ENCODE assay signal across 1 cellular context in the genomic region with DNA sequence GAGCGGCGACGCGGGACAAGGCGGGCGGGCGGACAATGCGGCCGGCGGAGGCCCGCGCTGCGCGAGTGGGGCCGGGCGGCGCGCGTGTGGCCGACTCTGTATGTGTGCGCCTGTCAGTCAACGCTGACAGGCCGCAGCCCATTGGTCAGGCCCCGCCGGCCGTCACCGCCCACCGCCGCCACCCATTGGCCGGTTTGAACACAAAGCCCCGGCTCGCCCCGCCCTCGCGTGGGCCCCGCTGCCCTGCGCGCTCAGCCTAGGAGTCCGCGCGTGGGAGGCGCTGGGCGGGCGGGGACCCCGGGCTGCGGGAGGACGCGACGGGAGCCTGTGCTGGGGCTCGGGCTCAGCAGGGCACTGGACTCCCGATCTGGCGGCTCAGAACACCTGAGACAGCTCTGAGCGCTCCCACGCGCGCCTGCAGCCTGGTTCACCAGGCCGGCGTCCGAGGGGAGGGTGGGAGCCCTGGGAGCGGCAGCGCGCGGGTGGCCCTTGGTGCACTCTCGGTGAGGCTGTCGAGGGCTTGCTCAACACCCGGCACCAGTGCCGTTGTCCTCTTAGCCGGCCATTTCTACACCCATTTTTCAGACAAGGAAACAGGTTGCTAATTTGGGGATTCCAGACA.
A peak's percentile ranks its signal among the peaks of the same experiment; 100 is the strongest.
TF ChIP-seq lines count a peak whose summit lies in the region.

A gene with protein sequence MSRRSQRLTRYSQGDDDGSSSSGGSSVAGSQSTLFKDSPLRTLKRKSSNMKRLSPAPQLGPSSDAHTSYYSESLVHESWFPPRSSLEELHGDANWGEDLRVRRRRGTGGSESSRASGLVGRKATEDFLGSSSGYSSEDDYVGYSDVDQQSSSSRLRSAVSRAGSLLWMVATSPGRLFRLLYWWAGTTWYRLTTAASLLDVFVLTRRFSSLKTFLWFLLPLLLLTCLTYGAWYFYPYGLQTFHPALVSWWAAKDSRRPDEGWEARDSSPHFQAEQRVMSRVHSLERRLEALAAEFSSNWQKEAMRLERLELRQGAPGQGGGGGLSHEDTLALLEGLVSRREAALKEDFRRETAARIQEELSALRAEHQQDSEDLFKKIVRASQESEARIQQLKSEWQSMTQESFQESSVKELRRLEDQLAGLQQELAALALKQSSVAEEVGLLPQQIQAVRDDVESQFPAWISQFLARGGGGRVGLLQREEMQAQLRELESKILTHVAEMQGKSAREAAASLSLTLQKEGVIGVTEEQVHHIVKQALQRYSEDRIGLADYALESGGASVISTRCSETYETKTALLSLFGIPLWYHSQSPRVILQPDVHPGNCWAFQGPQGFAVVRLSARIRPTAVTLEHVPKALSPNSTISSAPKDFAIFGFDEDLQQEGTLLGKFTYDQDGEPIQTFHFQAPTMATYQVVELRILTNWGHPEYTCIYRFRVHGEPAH (minus strand): TSS at position 88 of the 622 bp plus-strand sequence. CDS start 3,370 bp downstream, outside the sequence.

TF ChIP-seq in HEK293, 187 proteins besides CTCF, POLR2A, EP300 and RAD21 (continued from another document and continues in another):
- TF ChIP-seq ZNF423 (tag by site-specific recombination; IDR thresholded peaks at IDR 0.05) (no peak), ZNF2 (tag by site-specific recombination; IDR thresholded peaks at IDR 0.05) (no peak), ZBTB21 (tag by site-specific recombination; IDR thresholded peaks at IDR 0.05) (no peak), YY1 (tag by site-specific recombination; IDR thresholded peaks at IDR 0.05) (peak; percentile 54; the same call in 1 of the 2 replicates), ZNF292 (tag by site-specific recombination; IDR thresholded peaks at IDR 0.05; ENCODE audit: borderline replicate concordance, low read depth) (no peak), HOXC10 (CRISPR knock-in tag; IDR thresholded peaks at IDR 0.05) (0 out of 2 replicates have a peak, but pooled peaks have one; percentile 78), ZBTB20 (tag by site-specific recombination; IDR thresholded peaks at IDR 0.05) (peak; percentile 14; the same call in 1 of the 2 replicates), ZNF366 (tag by site-specific recombination; conservative IDR thresholded peaks at IDR 0.05) (no peak), ZNF19 (tag by site-specific recombination; IDR thresholded peaks at IDR 0.05; ENCODE audit: low read depth) (no peak), ZNF76 (tag by site-specific recombination; IDR thresholded peaks at IDR 0.05; ENCODE audit: borderline replicate concordance, low read depth) (peak; percentile 35; the same call in 1 of the 2 replicates), ZNF324 (tag by site-specific recombination; IDR thresholded peaks at IDR 0.05) (no peak), ZNF501 (tag by site-specific recombination; IDR thresholded peaks at IDR 0.05) (no peak), GLI4 (tag by site-specific recombination; IDR thresholded peaks at IDR 0.05) (no peak), GLIS1 (tag by site-specific recombination; IDR thresholded peaks at IDR 0.05) (peak; percentile 43; the same call in 1 of the 2 replicates), ZNF664 (tag by site-specific recombination; IDR thresholded peaks at IDR 0.05) (no peak), OVOL3 (tag by site-specific recombination; IDR thresholded peaks at IDR 0.05) (no peak), KLF9 (tag by site-specific recombination; IDR thresholded peaks at IDR 0.05; ENCODE audit: low read depth) (peak; percentile 61), ZNF510 (tag by site-specific recombination; IDR thresholded peaks at IDR 0.05; ENCODE audit: insufficient replicate concordance) (no peak), ZNF350 (tag by site-specific recombination; IDR thresholded peaks at IDR 0.05) (no peak), ZNF132 (tag by site-specific recombination; IDR thresholded peaks at IDR 0.05; ENCODE audit: borderline replicate concordance) (no peak), ZNF48 (tag by site-specific recombination; IDR thresholded peaks at IDR 0.05) (no peak), ZNF24 (tag by site-specific recombination; IDR thresholded peaks at IDR 0.05) (no peak), ZNF354C (tag by site-specific recombination; IDR thresholded peaks at IDR 0.05; ENCODE audit: borderline replicate concordance, low read depth) (no peak), ZNF473 (tag by site-specific recombination; IDR thresholded peaks at IDR 0.05) (no peak), PRDM1 (tag by site-specific recombination; IDR thresholded peaks at IDR 0.05) (no peak), ZNF174 (tag by site-specific recombination; IDR thresholded peaks at IDR 0.05) (no peak), ZFP69B (tag by site-specific recombination; IDR thresholded peaks at IDR 0.05) (peak; percentile 98), EGR2 (tag by site-specific recombination; IDR thresholded peaks at IDR 0.05; ENCODE audit: low read depth) (peak; percentile 81), KLF16 (tag by site-specific recombination; IDR thresholded peaks at IDR 0.05) (peak; percentile 56; the same call in 1 of the 2 replicates), ZNF341 (tag by site-specific recombination; IDR thresholded peaks at IDR 0.05; ENCODE audit: low read depth) (peak; percentile 32; the same call in 1 of the 2 replicates)
- TF ChIP-seq, protein P1, sequence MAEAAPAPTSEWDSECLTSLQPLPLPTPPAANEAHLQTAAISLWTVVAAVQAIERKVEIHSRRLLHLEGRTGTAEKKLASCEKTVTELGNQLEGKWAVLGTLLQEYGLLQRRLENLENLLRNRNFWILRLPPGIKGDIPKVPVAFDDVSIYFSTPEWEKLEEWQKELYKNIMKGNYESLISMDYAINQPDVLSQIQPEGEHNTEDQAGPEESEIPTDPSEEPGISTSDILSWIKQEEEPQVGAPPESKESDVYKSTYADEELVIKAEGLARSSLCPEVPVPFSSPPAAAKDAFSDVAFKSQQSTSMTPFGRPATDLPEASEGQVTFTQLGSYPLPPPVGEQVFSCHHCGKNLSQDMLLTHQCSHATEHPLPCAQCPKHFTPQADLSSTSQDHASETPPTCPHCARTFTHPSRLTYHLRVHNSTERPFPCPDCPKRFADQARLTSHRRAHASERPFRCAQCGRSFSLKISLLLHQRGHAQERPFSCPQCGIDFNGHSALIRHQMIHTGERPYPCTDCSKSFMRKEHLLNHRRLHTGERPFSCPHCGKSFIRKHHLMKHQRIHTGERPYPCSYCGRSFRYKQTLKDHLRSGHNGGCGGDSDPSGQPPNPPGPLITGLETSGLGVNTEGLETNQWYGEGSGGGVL (tag by site-specific recombination; IDR thresholded peaks at IDR 0.05) = no peak
- TF ChIP-seq, protein P2, sequence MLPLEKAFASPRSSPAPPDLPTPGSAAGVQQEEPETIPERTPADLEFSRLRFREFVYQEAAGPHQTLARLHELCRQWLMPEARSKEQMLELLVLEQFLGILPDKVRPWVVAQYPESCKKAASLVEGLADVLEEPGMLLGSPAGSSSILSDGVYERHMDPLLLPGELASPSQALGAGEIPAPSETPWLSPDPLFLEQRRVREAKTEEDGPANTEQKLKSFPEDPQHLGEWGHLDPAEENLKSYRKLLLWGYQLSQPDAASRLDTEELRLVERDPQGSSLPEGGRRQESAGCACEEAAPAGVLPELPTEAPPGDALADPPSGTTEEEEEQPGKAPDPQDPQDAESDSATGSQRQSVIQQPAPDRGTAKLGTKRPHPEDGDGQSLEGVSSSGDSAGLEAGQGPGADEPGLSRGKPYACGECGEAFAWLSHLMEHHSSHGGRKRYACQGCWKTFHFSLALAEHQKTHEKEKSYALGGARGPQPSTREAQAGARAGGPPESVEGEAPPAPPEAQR (tag by site-specific recombination; IDR thresholded peaks at IDR 0.05) = no peak
- TF ChIP-seq, protein P3, sequence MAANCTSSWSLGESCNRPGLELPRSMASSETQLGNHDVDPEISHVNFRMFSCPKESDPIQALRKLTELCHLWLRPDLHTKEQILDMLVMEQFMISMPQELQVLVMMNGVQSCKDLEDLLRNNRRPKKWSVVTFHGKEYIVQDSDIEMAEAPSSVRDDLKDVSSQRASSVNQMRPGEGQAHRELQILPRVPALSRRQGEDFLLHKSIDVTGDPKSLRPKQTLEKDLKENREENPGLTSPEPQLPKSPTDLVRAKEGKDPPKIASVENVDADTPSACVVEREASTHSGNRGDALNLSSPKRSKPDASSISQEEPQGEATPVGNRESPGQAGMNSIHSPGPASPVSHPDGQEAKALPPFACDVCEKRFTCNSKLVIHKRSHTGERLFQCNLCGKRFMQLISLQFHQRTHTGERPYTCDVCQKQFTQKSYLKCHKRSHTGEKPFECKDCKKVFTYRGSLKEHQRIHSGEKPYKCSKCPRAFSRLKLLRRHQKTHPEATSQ (tag by site-specific recombination; IDR thresholded peaks at IDR 0.05) = 0 out of 2 replicates have a peak, but pooled peaks have one; percentile 59
- TF ChIP-seq, protein P4, sequence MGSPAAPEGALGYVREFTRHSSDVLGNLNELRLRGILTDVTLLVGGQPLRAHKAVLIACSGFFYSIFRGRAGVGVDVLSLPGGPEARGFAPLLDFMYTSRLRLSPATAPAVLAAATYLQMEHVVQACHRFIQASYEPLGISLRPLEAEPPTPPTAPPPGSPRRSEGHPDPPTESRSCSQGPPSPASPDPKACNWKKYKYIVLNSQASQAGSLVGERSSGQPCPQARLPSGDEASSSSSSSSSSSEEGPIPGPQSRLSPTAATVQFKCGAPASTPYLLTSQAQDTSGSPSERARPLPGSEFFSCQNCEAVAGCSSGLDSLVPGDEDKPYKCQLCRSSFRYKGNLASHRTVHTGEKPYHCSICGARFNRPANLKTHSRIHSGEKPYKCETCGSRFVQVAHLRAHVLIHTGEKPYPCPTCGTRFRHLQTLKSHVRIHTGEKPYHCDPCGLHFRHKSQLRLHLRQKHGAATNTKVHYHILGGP (tag by site-specific recombination; IDR thresholded peaks at IDR 0.05) = no peak
- TF ChIP-seq, protein P5, sequence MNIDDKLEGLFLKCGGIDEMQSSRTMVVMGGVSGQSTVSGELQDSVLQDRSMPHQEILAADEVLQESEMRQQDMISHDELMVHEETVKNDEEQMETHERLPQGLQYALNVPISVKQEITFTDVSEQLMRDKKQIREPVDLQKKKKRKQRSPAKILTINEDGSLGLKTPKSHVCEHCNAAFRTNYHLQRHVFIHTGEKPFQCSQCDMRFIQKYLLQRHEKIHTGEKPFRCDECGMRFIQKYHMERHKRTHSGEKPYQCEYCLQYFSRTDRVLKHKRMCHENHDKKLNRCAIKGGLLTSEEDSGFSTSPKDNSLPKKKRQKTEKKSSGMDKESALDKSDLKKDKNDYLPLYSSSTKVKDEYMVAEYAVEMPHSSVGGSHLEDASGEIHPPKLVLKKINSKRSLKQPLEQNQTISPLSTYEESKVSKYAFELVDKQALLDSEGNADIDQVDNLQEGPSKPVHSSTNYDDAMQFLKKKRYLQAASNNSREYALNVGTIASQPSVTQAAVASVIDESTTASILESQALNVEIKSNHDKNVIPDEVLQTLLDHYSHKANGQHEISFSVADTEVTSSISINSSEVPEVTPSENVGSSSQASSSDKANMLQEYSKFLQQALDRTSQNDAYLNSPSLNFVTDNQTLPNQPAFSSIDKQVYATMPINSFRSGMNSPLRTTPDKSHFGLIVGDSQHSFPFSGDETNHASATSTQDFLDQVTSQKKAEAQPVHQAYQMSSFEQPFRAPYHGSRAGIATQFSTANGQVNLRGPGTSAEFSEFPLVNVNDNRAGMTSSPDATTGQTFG (tag by site-specific recombination; IDR thresholded peaks at IDR 0.05; ENCODE audit: borderline replicate concordance) = no peak
- TF ChIP-seq, protein P6, sequence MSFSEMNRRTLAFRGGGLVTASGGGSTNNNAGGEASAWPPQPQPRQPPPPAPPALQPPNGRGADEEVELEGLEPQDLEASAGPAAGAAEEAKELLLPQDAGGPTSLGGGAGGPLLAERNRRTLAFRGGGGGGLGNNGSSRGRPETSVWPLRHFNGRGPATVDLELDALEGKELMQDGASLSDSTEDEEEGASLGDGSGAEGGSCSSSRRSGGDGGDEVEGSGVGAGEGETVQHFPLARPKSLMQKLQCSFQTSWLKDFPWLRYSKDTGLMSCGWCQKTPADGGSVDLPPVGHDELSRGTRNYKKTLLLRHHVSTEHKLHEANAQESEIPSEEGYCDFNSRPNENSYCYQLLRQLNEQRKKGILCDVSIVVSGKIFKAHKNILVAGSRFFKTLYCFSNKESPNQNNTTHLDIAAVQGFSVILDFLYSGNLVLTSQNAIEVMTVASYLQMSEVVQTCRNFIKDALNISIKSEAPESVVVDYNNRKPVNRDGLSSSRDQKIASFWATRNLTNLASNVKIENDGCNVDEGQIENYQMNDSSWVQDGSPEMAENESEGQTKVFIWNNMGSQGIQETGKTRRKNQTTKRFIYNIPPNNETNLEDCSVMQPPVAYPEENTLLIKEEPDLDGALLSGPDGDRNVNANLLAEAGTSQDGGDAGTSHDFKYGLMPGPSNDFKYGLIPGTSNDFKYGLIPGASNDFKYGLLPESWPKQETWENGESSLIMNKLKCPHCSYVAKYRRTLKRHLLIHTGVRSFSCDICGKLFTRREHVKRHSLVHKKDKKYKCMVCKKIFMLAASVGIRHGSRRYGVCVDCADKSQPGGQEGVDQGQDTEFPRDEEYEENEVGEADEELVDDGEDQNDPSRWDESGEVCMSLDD (tag by site-specific recombination; IDR thresholded peaks at IDR 0.05) = no peak
- TF ChIP-seq, protein P7, sequence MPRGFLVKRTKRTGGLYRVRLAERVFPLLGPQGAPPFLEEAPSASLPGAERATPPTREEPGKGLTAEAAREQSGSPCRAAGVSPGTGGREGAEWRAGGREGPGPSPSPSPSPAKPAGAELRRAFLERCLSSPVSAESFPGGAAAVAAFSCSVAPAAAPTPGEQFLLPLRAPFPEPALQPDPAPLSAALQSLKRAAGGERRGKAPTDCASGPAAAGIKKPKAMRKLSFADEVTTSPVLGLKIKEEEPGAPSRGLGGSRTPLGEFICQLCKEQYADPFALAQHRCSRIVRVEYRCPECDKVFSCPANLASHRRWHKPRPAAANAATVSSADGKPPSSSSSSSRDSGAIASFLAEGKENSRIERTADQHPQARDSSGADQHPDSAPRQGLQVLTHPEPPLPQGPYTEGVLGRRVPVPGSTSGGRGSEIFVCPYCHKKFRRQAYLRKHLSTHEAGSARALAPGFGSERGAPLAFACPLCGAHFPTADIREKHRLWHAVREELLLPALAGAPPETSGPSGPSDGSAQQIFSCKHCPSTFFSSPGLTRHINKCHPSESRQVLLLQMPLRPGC (tag by site-specific recombination; IDR thresholded peaks at IDR 0.05) = no peak
- TF ChIP-seq, protein P8, sequence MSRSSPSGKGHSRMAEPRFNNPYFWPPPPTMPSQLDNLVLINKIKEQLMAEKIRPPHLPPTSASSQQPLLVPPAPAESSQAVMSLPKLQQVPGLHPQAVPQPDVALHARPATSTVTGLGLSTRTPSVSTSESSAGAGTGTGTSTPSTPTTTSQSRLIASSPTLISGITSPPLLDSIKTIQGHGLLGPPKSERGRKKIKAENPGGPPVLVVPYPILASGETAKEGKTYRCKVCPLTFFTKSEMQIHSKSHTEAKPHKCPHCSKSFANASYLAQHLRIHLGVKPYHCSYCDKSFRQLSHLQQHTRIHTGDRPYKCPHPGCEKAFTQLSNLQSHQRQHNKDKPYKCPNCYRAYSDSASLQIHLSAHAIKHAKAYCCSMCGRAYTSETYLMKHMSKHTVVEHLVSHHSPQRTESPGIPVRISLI (tag by site-specific recombination; IDR thresholded peaks at IDR 0.05) = no peak
- TF ChIP-seq, protein P9, sequence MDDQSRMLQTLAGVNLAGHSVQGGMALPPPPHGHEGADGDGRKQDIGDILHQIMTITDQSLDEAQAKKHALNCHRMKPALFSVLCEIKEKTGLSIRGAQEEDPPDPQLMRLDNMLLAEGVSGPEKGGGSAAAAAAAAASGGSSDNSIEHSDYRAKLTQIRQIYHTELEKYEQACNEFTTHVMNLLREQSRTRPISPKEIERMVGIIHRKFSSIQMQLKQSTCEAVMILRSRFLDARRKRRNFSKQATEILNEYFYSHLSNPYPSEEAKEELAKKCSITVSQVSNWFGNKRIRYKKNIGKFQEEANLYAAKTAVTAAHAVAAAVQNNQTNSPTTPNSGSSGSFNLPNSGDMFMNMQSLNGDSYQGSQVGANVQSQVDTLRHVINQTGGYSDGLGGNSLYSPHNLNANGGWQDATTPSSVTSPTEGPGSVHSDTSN (CRISPR knock-in tag; IDR thresholded peaks at IDR 0.05) = peak; percentile 99
